ENCODE assay signal across 8 cellular contexts in the genomic region with DNA sequence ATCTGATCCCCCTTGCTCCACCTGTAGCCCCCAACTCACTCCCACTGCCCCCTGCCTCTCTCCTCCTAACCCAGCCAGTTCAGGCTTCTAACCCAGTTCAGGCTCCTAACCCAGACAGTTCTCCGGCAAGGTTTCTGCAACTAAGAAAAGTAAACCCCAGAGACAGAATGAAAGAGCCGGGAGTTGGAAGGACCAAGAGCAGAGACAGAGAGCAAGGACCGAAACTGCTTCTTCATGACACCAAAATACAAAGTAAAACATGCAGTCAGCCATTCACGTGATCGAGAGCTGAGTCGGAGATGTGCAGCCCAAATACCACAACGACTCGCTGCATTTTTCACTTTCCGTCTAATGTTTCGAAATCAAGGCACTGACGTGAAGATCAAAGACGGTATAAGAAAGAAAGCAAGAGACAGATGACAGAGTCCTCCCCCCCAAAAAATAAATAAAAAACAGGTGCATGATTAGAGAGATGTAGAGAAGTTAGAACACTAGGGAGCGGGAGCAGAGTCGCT. TPM values are rescaled to one million over a fixed set of nuclear protein-coding genes. Genes with fewer than 3 reads are reported as not detected.
DNase-seq lines count a peak whose midpoint lies in the region; ATAC-seq lines count a peak whose summit lies in the region.

No MANE protein-coding gene starts in this region.

- H3K27ac Mint-ChIP-seq in activated CD4-positive, alpha-beta T cell treated with anti-CD3 and anti-CD28 coated beads for 36 hours: peak overlapping the region; percentile 86

- intact Hi-C loops in activated CD4-positive, alpha-beta T cell treated with anti-CD3 and anti-CD28 coated beads for 36 hours (cut with DNase I, micrococcal nuclease): loop anchor here (1.0 to 5.0 kb wide), 11 partner anchors 11 to 756 kb away; partner anchors contain the start of gene KMT2A (in 1 of the 2)

- no peaks in the 10 kb centered on the region for H3K36me3 ChIP-seq in esophagus (ENCODE audit: control insufficient read depth in 2 of 2, insufficient read depth in 2 of 2, low read length in 1 of 2)

- H3K9me3 ChIP-seq in esophagus (ENCODE audit: control insufficient read depth in 2 of 2, insufficient read depth in 1 of 2, low read depth in 1 of 2, low read length in 1 of 2): no peaks in the 10 kb centered on the region

- no peaks in the 10 kb centered on the region for H3K27me3 Mint-ChIP-seq in activated CD4-positive, alpha-beta T cell treated with anti-CD3 and anti-CD28 coated beads for 36 hours

- H3K4me1 ChIP-seq in esophagus (ENCODE audit: control insufficient read depth in 2 of 2, insufficient read depth in 2 of 2, low read length in 1 of 2): peaks cover 2 to 14% of the 10 kb centered on the region in 2 donors

- in situ Hi-C loops in KBM-7 (cut with MboI; ENCODE audit: low pct_unique_long_range_greater_than_20kb, low sequenced_read_pairs): no loop called here

- POLR2A ChIA-PET in activated CD4-positive, alpha-beta T cell treated with anti-CD3 and anti-CD28 coated beads for 36 hours (lab: Charles Lee): interaction anchor here (0.5 to 4.7 kb wide), 16 partner anchors 9 to 156 kb away, joined by 3 to 78 read pairs (median 5); no protein-coding TSS in a partner anchor

- peak; percentile 44 for ATAC-seq in GM18907 (IDR thresholded peaks at IDR 0.05; ENCODE audit: unreplicated experiment)
- ATAC-seq in HG03095 (IDR thresholded peaks at IDR 0.05; ENCODE audit: unreplicated experiment): peak; percentile 48
- ATAC-seq in activated CD4-positive, alpha-beta T cell treated with anti-CD3 and anti-CD28 coated beads for 36 hours: peak; percentile 73

- peaks cover 80% of the 10 kb centered on the region for H3K4me1 Mint-ChIP-seq in activated CD4-positive, alpha-beta T cell treated with anti-CD3 and anti-CD28 coated beads for 36 hours

- DNase-seq in activated CD4-positive, alpha-beta T cell treated with anti-CD3 and anti-CD28 coated beads for 36 hours: peak; percentile 86
- peak; percentile 67 to 68 for DNase-seq in stimulated activated CD4-positive, alpha-beta T cell treated with anti-CD3 and anti-CD28 coated beads, Interleukin-15, amount 100 ng/mL, for 48 hours (ENCODE audit: low read depth in 2 of 2)
- DNase-seq in KBM-7 (no peak), HPDE6-E6E7 (ENCODE audit: extremely low spot score) (no peak), NCI-H1092 (lab: John Stamatoyannopoulos, UW) (no peak)

- peak overlapping the region; percentile 26 to 77 for H3K27ac ChIP-seq in esophagus (ENCODE audit: low read depth in 2 of 2, low read length in 1 of 2)

- H3K36me3 Mint-ChIP-seq in activated CD4-positive, alpha-beta T cell treated with anti-CD3 and anti-CD28 coated beads for 36 hours (ENCODE audit: low read depth): peaks cover 67% of the 10 kb centered on the region

- no peaks in the 10 kb centered on the region for H3K27me3 ChIP-seq in esophagus (ENCODE audit: control insufficient read depth in 1 of 2, insufficient read depth in 2 of 2, low read length in 2 of 2)

- CTCF ChIA-PET in activated CD4-positive, alpha-beta T cell treated with anti-CD3 and anti-CD28 coated beads for 36 hours (lab: Charles Lee): interaction anchor here (0.6 to 6.0 kb wide), 13 partner anchors 10 to 179 kb away, joined by 3 to 43 read pairs (median 5); no protein-coding TSS in a partner anchor

- peak overlapping the region; percentile 32 to 65 for H3K4me3 ChIP-seq in esophagus (ENCODE audit: low read depth in 1 of 2, low read length in 2 of 2)

- H3K9me3 Mint-ChIP-seq in activated CD4-positive, alpha-beta T cell treated with anti-CD3 and anti-CD28 coated beads for 36 hours (ENCODE audit: low read depth): no peaks in the 10 kb centered on the region

- WGBS in esophagus, 2 donors: 58 to 63% methylated on average over 14 of the region's 14 CpGs

- peak overlapping the region; percentile 96 for H3K4me3 Mint-ChIP-seq in activated CD4-positive, alpha-beta T cell treated with anti-CD3 and anti-CD28 coated beads for 36 hours

RNA-seq across cellular contexts. Expression of gene IL10RA, which starts 0.8 kb away (rescaled TPM):
- total RNA-seq in activated CD4-positive, alpha-beta T cell treated with anti-CD3 and anti-CD28 coated beads for 36 hours: 10 to 100 TPM; 57.1 to 79.4 TPM
- polyA plus RNA-seq in esophagus: 1 to 10 TPM; 2.0 to 2.2 TPM

RNA-seq across cellular contexts. Expression of gene TMPRSS13, which starts 57.8 kb away (rescaled TPM):
- total RNA-seq in activated CD4-positive, alpha-beta T cell treated with anti-CD3 and anti-CD28 coated beads for 36 hours: 1 to 10 TPM; 1.7 TPM
- polyA plus RNA-seq in esophagus: 10 to 100 TPM; 13.5 to 16.7 TPM

Comparison
In these comparisons a context has a peak if more than half of its experiments do, and no peak if none do; other contexts are left out.
1. DNase-seq: peak in activated CD4-positive, alpha-beta T cell treated with anti-CD3 and anti-CD28 coated beads for 36 hours (single experiment) and stimulated activated CD4-positive, alpha-beta T cell treated with anti-CD3 and anti-CD28 coated beads, Interleukin-15, amount 100 ng/mL, for 48 hours (2 of 2); none in KBM-7 (single experiment), HPDE6-E6E7 (single experiment) and NCI-H1092 (single experiment).
2. Peak in every context shown above with its lines, with median percentiles within 50 percentile points of each other: ATAC-seq.